In the genomic region with DNA sequence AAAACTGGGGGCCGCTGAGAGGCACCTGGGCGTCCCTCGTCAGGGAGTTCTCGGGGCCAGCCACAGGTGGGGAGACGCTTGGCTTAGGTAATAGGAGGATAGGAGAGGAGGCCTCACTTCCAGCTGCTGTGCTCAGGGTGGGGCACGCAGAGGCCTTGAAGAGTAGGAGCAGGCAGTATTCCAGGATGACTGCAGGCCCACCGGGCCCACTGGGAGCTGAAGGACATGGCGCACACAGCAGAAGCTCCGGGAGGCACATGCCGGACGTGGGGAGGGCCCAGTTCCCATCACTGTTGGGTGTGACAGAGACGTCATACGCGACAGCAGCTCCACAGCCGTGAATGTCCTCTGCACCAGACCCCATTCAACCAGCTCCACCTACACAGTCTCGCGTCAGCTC, we compare ENCODE assay signal across 2 cellular contexts.
TF ChIP-seq lines count a peak whose summit lies in the region.

No MANE protein-coding gene starts in this region.

TF ChIP-seq in A549, 52 proteins besides CTCF, POLR2A, EP300 and RAD21 (continued from another document):
- TF ChIP-seq, protein P1, sequence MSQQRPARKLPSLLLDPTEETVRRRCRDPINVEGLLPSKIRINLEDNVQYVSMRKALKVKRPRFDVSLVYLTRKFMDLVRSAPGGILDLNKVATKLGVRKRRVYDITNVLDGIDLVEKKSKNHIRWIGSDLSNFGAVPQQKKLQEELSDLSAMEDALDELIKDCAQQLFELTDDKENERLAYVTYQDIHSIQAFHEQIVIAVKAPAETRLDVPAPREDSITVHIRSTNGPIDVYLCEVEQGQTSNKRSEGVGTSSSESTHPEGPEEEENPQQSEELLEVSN (IDR thresholded peaks at IDR 0.05; ENCODE audit: borderline replicate concordance, low read depth) = no peak
- TF ChIP-seq GATA3 (IDR thresholded peaks at IDR 0.05; ENCODE audit: borderline replicate concordance) (no peak), RARB (CRISPR knock-in tag; IDR thresholded peaks at IDR 0.05) (no peak), JUNB (IDR thresholded peaks at IDR 0.05) (no peak), FOXS1 (CRISPR knock-in tag; IDR thresholded peaks at IDR 0.05) (no peak), NPAS2 (CRISPR knock-in tag; IDR thresholded peaks at IDR 0.05; ENCODE audit: borderline replicate concordance) (no peak), TP53 (CRISPR knock-in tag; IDR thresholded peaks at IDR 0.05) (no peak), RCOR1 (IDR thresholded peaks at IDR 0.05; ENCODE audit: low read depth, low read length) (no peak)
- TF ChIP-seq, protein P2, sequence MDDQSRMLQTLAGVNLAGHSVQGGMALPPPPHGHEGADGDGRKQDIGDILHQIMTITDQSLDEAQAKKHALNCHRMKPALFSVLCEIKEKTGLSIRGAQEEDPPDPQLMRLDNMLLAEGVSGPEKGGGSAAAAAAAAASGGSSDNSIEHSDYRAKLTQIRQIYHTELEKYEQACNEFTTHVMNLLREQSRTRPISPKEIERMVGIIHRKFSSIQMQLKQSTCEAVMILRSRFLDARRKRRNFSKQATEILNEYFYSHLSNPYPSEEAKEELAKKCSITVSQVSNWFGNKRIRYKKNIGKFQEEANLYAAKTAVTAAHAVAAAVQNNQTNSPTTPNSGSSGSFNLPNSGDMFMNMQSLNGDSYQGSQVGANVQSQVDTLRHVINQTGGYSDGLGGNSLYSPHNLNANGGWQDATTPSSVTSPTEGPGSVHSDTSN (IDR thresholded peaks at IDR 0.05) = no peak

TF ChIP-seq in HEK293T, 16 proteins besides CTCF, POLR2A, EP300 and RAD21 (continued from another document):
- TF ChIP-seq, protein P3, sequence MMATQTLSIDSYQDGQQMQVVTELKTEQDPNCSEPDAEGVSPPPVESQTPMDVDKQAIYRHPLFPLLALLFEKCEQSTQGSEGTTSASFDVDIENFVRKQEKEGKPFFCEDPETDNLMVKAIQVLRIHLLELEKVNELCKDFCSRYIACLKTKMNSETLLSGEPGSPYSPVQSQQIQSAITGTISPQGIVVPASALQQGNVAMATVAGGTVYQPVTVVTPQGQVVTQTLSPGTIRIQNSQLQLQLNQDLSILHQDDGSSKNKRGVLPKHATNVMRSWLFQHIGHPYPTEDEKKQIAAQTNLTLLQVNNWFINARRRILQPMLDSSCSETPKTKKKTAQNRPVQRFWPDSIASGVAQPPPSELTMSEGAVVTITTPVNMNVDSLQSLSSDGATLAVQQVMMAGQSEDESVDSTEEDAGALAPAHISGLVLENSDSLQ (IDR thresholded peaks at IDR 0.05) = no peak
- TF ChIP-seq LEF1 (IDR thresholded peaks at IDR 0.05; ENCODE audit: borderline replicate concordance) (no peak), CTBP1 (IDR thresholded peaks at IDR 0.05; ENCODE audit: borderline replicate concordance) (no peak), SUZ12 (IDR thresholded peaks at IDR 0.05) (no peak), HDGF (IDR thresholded peaks at IDR 0.05; ENCODE audit: borderline replicate concordance) (no peak), SP1 (IDR thresholded peaks at IDR 0.05) (no peak), ELF4 (IDR thresholded peaks at IDR 0.05) (no peak), BHLHE40 (IDR thresholded peaks at IDR 0.05; ENCODE audit: borderline replicate concordance) (no peak)
TF ChIP-seq in HEK293T: peak in this region for 0.
